8 cellular contexts compared by ENCODE assay signal in the genomic region with DNA sequence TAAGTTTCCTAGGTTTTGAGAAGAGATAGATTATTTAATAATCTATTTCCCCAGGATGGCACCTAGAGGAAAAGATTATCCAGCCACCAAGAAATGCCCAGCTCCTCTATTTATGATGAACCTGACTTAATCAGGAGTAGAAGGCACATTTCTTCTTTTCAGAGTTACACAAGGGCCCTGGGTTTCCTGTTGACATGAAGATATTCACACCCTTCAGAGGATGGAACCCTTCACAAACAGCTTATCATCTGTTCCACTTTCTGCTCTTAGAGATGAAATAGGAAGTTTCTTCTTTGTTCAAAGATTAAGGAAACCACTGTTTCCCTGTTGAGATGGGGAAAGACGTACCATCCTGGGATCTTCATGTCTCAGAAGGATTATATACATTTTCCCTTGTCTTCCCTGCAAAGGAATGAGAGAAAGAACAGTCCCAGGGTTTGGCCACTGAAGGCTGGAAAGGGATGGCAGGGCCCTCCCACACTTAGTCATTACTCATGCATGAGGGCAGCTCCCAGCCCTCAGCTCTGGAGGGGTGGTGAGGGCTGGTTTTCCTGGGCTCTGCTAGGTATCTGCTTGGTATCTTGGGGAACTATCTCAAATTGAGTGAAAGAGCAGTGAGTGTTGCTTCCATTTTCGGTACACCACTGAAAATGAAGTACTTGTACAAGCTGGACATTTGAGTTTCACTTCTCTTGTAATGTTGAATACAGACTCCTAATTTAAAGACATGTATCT.
A peak's percentile ranks its signal among the peaks of the same experiment; 100 is the strongest.
DNase-seq lines count a peak whose midpoint lies in the region; ATAC-seq, FAIRE-seq and TF ChIP-seq lines count a peak whose summit lies in the region.

No MANE protein-coding gene starts in this region.

- intact Hi-C loops in spleen (cut with DNase I; ENCODE audit: low total_unique reads) = no loop called here

- H3K4me2 ChIP-seq in A549 = no peak overlapping the region

- TF ChIP-seq POLR2A in A549 (IDR thresholded peaks at IDR 0.05; ENCODE audit: low read length) = no peak
- TF ChIP-seq POLR2A in spleen (IDR thresholded peaks at IDR 0.05) = no peak

- TF ChIP-seq EP300 in A549 (IDR thresholded peaks at IDR 0.05) = no peak

- POLR2A ChIA-PET in A549 (lab: Yijun Ruan, JAX) = no interaction called here

- H3K9me3 ChIP-seq in A549 = no peaks in the 10 kb centered on the region
- H3K9me3 ChIP-seq in adipocyte (ENCODE audit: control insufficient read depth, low read length) = no peaks in the 10 kb centered on the region
- no peaks in the 10 kb centered on the region for H3K9me3 ChIP-seq in spleen

- H3K27me3 ChIP-seq in adipocyte (replicated peaks; ENCODE audit: control insufficient read depth, insufficient read depth, low read length) (peaks cover 3% of the 10 kb centered on the region), spleen (replicated peaks in 1 of 7) (no peaks in the 10 kb centered on the region)

- H3K36me3 ChIP-seq in adipocyte (ENCODE audit: control insufficient read depth, insufficient read depth, low read length, severe bottlenecking) (no peaks in the 10 kb centered on the region), spleen (no peaks in the 10 kb centered on the region)

- ATAC-seq in A549 = peak; percentile 84 to 88; a peak in 5 of 6 replicates
- peak; percentile 90 for ATAC-seq in HG03159 (IDR thresholded peaks at IDR 0.05; ENCODE audit: unreplicated experiment)
- ATAC-seq in HG03097 (IDR thresholded peaks at IDR 0.05; ENCODE audit: low FRiP score, unreplicated experiment) = no peak

- no peak for DNase-seq in A549 (ENCODE audit: low read depth in 1 of 2, low spot score in 1 of 2)
- peak; percentile 14 for DNase-seq in GM19240 (ENCODE audit: insufficient read length, low spot score)
- DNase-seq in adipocyte (ENCODE audit: low read depth) = peak; percentile 61
- DNase-seq in spleen = no peak
- DNase-seq in HUDEP-2 (lab: John Stamatoyannopoulos, UW; ENCODE audit: unreplicated experiment in 76 of 76) = no peak
- DNase-seq in T1000 (lab: John Stamatoyannopoulos, UW) = no peak

- TF ChIP-seq CTCF in A549 (IDR thresholded peaks at IDR 0.05) (no peak), spleen (IDR thresholded peaks at IDR 0.05 in 8 of 11, conservative IDR thresholded peaks at IDR 0.05 in 3 of 11) (no peak)

- no peak for FAIRE-seq in A549 (lab: Jason Lieb, UNC)

- WGBS in A549 (ENCODE audit: missing lambda C conversion rate) = 46% methylated on average over 2 of the region's 2 CpGs
- 29 to 39% (median 37%) methylated on average over 2 of the region's 2 CpGs for WGBS in spleen, 5 donors

- no peak for TF ChIP-seq RAD21 in A549 (conservative IDR thresholded peaks at IDR 0.05 in 1 of 2, IDR thresholded peaks at IDR 0.05 in 1 of 2)

- H3K27ac ChIP-seq in A549 (no peak overlapping the region), spleen (peak overlapping the region; percentile 45 to 89 (median 80))

- H3K9ac ChIP-seq in adipocyte (ENCODE audit: low read length) = no peak overlapping the region

- H3K4me1 ChIP-seq in A549 (peaks cover 11% of the 10 kb centered on the region; the same call in 2 of the 3 replicates), adipocyte (ENCODE audit: control insufficient read depth, insufficient read depth, low read length) (no peaks in the 10 kb centered on the region), spleen (peaks cover 0 to 22% (median 9%) of the 10 kb centered on the region in 6 donors)

- CTCF ChIA-PET in A549 (lab: Yijun Ruan, JAX) = interaction anchor here (0.7 to 2.2 kb wide), 3 partner anchors 15 to 287 kb away, joined by 3 to 8 read pairs (median 3); no protein-coding TSS in a partner anchor

- H3K4me3 ChIP-seq in A549 = no peak overlapping the region
- no peak overlapping the region for H3K4me3 ChIP-seq in adipocyte (ENCODE audit: low read length)
- H3K4me3 ChIP-seq in spleen = peak overlapping the region in 1 of 8 donors; percentile 34

TF ChIP-seq in A549, 52 proteins besides CTCF, POLR2A, EP300 and RAD21:
- TF ChIP-seq MAZ (IDR thresholded peaks at IDR 0.05; ENCODE audit: borderline replicate concordance, low read depth, low read length) (no peak), JUNB (IDR thresholded peaks at IDR 0.05) (no peak), ESRRA (IDR thresholded peaks at IDR 0.05; ENCODE audit: borderline replicate concordance, low read length) (no peak), KDM5A (IDR thresholded peaks at IDR 0.05) (no peak), MAFK (IDR thresholded peaks at IDR 0.05; ENCODE audit: partially characterized antibody) (no peak), RARB (CRISPR knock-in tag; IDR thresholded peaks at IDR 0.05) (no peak), RCOR1 (IDR thresholded peaks at IDR 0.05; ENCODE audit: low read depth, low read length) (no peak), HEYL (CRISPR knock-in tag; IDR thresholded peaks at IDR 0.05) (no peak), HOXB5 (CRISPR knock-in tag; IDR thresholded peaks at IDR 0.05) (no peak), NPAS2 (CRISPR knock-in tag; IDR thresholded peaks at IDR 0.05; ENCODE audit: borderline replicate concordance) (no peak), POLR2AphosphoS2 (conservative IDR thresholded peaks at IDR 0.05; ENCODE audit: low read length) (no peak), KDM1A (IDR thresholded peaks at IDR 0.05; ENCODE audit: low read depth) (no peak), HOXA7 (CRISPR knock-in tag; IDR thresholded peaks at IDR 0.05) (no peak), FOXS1 (CRISPR knock-in tag; IDR thresholded peaks at IDR 0.05) (no peak), ZFP36 (IDR thresholded peaks at IDR 0.05; ENCODE audit: borderline replicate concordance, partially characterized antibody) (no peak)
- TF ChIP-seq, protein P1, sequence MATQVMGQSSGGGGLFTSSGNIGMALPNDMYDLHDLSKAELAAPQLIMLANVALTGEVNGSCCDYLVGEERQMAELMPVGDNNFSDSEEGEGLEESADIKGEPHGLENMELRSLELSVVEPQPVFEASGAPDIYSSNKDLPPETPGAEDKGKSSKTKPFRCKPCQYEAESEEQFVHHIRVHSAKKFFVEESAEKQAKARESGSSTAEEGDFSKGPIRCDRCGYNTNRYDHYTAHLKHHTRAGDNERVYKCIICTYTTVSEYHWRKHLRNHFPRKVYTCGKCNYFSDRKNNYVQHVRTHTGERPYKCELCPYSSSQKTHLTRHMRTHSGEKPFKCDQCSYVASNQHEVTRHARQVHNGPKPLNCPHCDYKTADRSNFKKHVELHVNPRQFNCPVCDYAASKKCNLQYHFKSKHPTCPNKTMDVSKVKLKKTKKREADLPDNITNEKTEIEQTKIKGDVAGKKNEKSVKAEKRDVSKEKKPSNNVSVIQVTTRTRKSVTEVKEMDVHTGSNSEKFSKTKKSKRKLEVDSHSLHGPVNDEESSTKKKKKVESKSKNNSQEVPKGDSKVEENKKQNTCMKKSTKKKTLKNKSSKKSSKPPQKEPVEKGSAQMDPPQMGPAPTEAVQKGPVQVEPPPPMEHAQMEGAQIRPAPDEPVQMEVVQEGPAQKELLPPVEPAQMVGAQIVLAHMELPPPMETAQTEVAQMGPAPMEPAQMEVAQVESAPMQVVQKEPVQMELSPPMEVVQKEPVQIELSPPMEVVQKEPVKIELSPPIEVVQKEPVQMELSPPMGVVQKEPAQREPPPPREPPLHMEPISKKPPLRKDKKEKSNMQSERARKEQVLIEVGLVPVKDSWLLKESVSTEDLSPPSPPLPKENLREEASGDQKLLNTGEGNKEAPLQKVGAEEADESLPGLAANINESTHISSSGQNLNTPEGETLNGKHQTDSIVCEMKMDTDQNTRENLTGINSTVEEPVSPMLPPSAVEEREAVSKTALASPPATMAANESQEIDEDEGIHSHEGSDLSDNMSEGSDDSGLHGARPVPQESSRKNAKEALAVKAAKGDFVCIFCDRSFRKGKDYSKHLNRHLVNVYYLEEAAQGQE (IDR thresholded peaks at IDR 0.05) = no peak
TF ChIP-seq in A549: peak in this region for 0.

Comparison
In these comparisons a context has a peak if more than half of its experiments do, and no peak if none do; other contexts are left out.
1. DNase-seq: peak in GM19240 (single experiment) and adipocyte (single experiment); none in A549 (0 of 2), spleen (single experiment), HUDEP-2 (0 of 76) and T1000 (single experiment).
2. H3K27ac ChIP-seq: peak in spleen (8 of 8); none in A549 (0 of 2).